Comparison of ENCODE assay signal across 1 cellular context in genomic region chr1:153272186-153272585, GRCh38.
TF ChIP-seq lines count a peak whose summit lies in the region.

No MANE protein-coding gene starts in this region.

TF ChIP-seq in H1, 55 proteins besides CTCF, POLR2A, EP300 and RAD21:
- TF ChIP-seq CTBP2 (IDR thresholded peaks at IDR 0.05; ENCODE audit: borderline replicate concordance, insufficient read depth, insufficient read length, low read length) (no peak), SIX5 (IDR thresholded peaks at IDR 0.05; ENCODE audit: low read depth, low read length) (no peak), KDM5A (IDR thresholded peaks at IDR 0.05; ENCODE audit: low read length) (no peak)
- TF ChIP-seq, protein P1, sequence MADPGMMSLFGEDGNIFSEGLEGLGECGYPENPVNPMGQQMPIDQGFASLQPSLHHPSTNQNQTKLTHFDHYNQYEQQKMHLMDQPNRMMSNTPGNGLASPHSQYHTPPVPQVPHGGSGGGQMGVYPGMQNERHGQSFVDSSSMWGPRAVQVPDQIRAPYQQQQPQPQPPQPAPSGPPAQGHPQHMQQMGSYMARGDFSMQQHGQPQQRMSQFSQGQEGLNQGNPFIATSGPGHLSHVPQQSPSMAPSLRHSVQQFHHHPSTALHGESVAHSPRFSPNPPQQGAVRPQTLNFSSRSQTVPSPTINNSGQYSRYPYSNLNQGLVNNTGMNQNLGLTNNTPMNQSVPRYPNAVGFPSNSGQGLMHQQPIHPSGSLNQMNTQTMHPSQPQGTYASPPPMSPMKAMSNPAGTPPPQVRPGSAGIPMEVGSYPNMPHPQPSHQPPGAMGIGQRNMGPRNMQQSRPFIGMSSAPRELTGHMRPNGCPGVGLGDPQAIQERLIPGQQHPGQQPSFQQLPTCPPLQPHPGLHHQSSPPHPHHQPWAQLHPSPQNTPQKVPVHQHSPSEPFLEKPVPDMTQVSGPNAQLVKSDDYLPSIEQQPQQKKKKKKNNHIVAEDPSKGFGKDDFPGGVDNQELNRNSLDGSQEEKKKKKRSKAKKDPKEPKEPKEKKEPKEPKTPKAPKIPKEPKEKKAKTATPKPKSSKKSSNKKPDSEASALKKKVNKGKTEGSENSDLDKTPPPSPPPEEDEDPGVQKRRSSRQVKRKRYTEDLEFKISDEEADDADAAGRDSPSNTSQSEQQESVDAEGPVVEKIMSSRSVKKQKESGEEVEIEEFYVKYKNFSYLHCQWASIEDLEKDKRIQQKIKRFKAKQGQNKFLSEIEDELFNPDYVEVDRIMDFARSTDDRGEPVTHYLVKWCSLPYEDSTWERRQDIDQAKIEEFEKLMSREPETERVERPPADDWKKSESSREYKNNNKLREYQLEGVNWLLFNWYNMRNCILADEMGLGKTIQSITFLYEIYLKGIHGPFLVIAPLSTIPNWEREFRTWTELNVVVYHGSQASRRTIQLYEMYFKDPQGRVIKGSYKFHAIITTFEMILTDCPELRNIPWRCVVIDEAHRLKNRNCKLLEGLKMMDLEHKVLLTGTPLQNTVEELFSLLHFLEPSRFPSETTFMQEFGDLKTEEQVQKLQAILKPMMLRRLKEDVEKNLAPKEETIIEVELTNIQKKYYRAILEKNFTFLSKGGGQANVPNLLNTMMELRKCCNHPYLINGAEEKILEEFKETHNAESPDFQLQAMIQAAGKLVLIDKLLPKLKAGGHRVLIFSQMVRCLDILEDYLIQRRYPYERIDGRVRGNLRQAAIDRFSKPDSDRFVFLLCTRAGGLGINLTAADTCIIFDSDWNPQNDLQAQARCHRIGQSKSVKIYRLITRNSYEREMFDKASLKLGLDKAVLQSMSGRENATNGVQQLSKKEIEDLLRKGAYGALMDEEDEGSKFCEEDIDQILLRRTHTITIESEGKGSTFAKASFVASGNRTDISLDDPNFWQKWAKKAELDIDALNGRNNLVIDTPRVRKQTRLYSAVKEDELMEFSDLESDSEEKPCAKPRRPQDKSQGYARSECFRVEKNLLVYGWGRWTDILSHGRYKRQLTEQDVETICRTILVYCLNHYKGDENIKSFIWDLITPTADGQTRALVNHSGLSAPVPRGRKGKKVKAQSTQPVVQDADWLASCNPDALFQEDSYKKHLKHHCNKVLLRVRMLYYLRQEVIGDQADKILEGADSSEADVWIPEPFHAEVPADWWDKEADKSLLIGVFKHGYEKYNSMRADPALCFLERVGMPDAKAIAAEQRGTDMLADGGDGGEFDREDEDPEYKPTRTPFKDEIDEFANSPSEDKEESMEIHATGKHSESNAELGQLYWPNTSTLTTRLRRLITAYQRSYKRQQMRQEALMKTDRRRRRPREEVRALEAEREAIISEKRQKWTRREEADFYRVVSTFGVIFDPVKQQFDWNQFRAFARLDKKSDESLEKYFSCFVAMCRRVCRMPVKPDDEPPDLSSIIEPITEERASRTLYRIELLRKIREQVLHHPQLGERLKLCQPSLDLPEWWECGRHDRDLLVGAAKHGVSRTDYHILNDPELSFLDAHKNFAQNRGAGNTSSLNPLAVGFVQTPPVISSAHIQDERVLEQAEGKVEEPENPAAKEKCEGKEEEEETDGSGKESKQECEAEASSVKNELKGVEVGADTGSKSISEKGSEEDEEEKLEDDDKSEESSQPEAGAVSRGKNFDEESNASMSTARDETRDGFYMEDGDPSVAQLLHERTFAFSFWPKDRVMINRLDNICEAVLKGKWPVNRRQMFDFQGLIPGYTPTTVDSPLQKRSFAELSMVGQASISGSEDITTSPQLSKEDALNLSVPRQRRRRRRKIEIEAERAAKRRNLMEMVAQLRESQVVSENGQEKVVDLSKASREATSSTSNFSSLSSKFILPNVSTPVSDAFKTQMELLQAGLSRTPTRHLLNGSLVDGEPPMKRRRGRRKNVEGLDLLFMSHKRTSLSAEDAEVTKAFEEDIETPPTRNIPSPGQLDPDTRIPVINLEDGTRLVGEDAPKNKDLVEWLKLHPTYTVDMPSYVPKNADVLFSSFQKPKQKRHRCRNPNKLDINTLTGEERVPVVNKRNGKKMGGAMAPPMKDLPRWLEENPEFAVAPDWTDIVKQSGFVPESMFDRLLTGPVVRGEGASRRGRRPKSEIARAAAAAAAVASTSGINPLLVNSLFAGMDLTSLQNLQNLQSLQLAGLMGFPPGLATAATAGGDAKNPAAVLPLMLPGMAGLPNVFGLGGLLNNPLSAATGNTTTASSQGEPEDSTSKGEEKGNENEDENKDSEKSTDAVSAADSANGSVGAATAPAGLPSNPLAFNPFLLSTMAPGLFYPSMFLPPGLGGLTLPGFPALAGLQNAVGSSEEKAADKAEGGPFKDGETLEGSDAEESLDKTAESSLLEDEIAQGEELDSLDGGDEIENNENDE (IDR thresholded peaks at IDR 0.05; ENCODE audit: insufficient replicate concordance, low read length): no peak
